ENCODE assay signal across 1 cellular context in genomic region chr2:111121873-111122630, GRCh38.
TF ChIP-seq lines count a peak whose summit lies in the region.

No MANE protein-coding gene starts in this region.

TF ChIP-seq in HepG2, 621 proteins besides CTCF, POLR2A, EP300 and RAD21 (continued from another document and continues in another):
- TF ChIP-seq ZNF609 (CRISPR knock-in tag; IDR thresholded peaks at IDR 0.05; ENCODE audit: borderline replicate concordance) = 0 out of 2 replicates have a peak, but pooled peaks have one; percentile 16
- peak; percentile 95 for TF ChIP-seq ZNF879 (CRISPR knock-in tag; IDR thresholded peaks at IDR 0.05)
- peak; percentile 42; the same call in 1 of the 2 replicates for TF ChIP-seq ZBTB37 (CRISPR knock-in tag; IDR thresholded peaks at IDR 0.05)
- TF ChIP-seq ZNF362 (CRISPR knock-in tag; IDR thresholded peaks at IDR 0.05; ENCODE audit: borderline replicate concordance) = no peak
- no peak for TF ChIP-seq ZNF788 (CRISPR knock-in tag; IDR thresholded peaks at IDR 0.05; ENCODE audit: borderline replicate concordance)
- TF ChIP-seq SP1 (IDR thresholded peaks at IDR 0.05) = no peak
- peak; percentile 54; the same call in 1 of the 2 replicates for TF ChIP-seq SP1 (CRISPR knock-in tag; IDR thresholded peaks at IDR 0.05)
- TF ChIP-seq SAFB2 (CRISPR knock-in tag; IDR thresholded peaks at IDR 0.05; ENCODE audit: borderline replicate concordance, low read depth) = no peak; the same call in 1 of the 2 replicates
- TF ChIP-seq HOXD1 (CRISPR knock-in tag; IDR thresholded peaks at IDR 0.05) = peak; percentile 47; the same call in 1 of the 2 replicates
- peak; percentile 47; the same call in 1 of the 2 replicates for TF ChIP-seq RFX5 (IDR thresholded peaks at IDR 0.05; ENCODE audit: low read depth, low read length)
- TF ChIP-seq FOXO1 (CRISPR knock-in tag; IDR thresholded peaks at IDR 0.05) = peak; percentile 67; the same call in 1 of the 2 replicates
- TF ChIP-seq SALL2 (CRISPR knock-in tag; IDR thresholded peaks at IDR 0.05) = 0 out of 2 replicates have a peak, but pooled peaks have one; percentile 39
- 0 out of 2 replicates have a peak, but pooled peaks have one; percentile 5 for TF ChIP-seq ZNF142 (CRISPR knock-in tag; IDR thresholded peaks at IDR 0.05)
- TF ChIP-seq ZNF710 (CRISPR knock-in tag; IDR thresholded peaks at IDR 0.05; ENCODE audit: borderline replicate concordance) = peak; percentile 59; the same call in 1 of the 2 replicates
- no peak for TF ChIP-seq NBN (conservative IDR thresholded peaks at IDR 0.05)
- TF ChIP-seq THYN1 (CRISPR knock-in tag; IDR thresholded peaks at IDR 0.05; ENCODE audit: borderline replicate concordance, low read depth) = no peak
- 0 out of 2 replicates have a peak, but pooled peaks have one; percentile 33 for TF ChIP-seq XBP1 (CRISPR knock-in tag; IDR thresholded peaks at IDR 0.05)
- no peak for TF ChIP-seq MBD4 (IDR thresholded peaks at IDR 0.05; ENCODE audit: borderline replicate concordance, low read length)
- peak; percentile 54 for TF ChIP-seq THAP11 (CRISPR knock-in tag; IDR thresholded peaks at IDR 0.05)
- no peak for TF ChIP-seq PPARG (CRISPR knock-in tag; conservative IDR thresholded peaks at IDR 0.05)
- TF ChIP-seq NFKB2 (CRISPR knock-in tag; IDR thresholded peaks at IDR 0.05; ENCODE audit: borderline replicate concordance) = peak; percentile 70; the same call in 1 of the 2 replicates
- no peak for TF ChIP-seq HOMEZ (CRISPR knock-in tag; IDR thresholded peaks at IDR 0.05; ENCODE audit: low read depth)
- TF ChIP-seq STAT6 (CRISPR knock-in tag; IDR thresholded peaks at IDR 0.05; ENCODE audit: borderline replicate concordance) = 0 out of 2 replicates have a peak, but pooled peaks have one; percentile 45
- no peak for TF ChIP-seq ZFP62 (CRISPR knock-in tag; IDR thresholded peaks at IDR 0.05)
- no peak for TF ChIP-seq ELF1 (CRISPR knock-in tag; IDR thresholded peaks at IDR 0.05)
- peak; percentile 46; the same call in 1 of the 2 replicates for TF ChIP-seq UBTF (CRISPR knock-in tag; IDR thresholded peaks at IDR 0.05)
- TF ChIP-seq SMARCE1 (IDR thresholded peaks at IDR 0.05; ENCODE audit: borderline replicate concordance) = no peak
- peak; percentile 95; the same call in 1 of the 2 replicates for TF ChIP-seq SIN3A (IDR thresholded peaks at IDR 0.05; ENCODE audit: borderline replicate concordance, low read depth, low read length)
- no peak; the same call in 1 of the 2 replicates for TF ChIP-seq ZFP41 (CRISPR knock-in tag; IDR thresholded peaks at IDR 0.05; ENCODE audit: borderline replicate concordance)
- TF ChIP-seq ZNF781 (CRISPR knock-in tag; IDR thresholded peaks at IDR 0.05; ENCODE audit: borderline replicate concordance, not compliant biosample characterization) = peak; percentile 76
